ENCODE assay signal across 12 cellular contexts in the genomic region with DNA sequence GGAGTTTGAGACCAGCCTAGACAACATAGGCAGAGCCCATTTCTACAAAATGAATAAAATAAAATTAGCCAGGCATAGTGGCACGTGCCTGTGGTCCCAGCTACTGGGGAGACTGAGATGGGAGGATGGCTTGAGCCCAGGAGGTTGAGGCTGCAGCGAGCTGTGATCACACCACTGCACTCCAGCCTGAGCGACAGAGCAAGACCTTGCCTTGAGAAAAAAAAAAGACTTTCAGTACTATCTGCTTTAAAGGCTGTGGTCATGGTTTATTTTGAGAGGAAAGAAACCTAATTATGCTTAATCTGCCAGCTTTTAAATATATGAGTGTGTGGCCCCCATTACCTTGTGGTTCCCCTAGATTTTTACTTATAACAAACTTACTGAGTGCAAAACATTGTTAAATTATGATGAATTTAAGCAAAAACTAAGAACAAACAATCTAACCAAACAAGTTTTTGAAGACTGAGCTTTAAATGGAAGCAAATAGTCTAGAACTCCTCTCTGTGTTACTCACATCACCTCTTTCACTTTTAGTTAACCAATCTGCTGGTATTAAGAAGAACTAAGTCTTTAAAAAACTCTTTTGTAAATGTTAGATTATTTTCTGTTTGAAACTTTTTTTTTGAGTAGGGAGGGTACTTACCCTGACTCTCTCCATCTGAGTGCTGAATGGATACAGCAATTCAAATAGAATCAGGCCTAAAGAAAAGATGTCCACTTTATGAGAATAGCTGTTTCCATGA.
A peak's percentile ranks its signal among the peaks of the same experiment; 100 is the strongest.
DNase-seq lines count a peak whose midpoint lies in the region; ATAC-seq and TF ChIP-seq lines count a peak whose summit lies in the region.
"Had no signal": no experiment of that assay in that cellular context is flagged by ENCODE, and none has a peak within 500 bp of the region (broad histone marks: within the 10 kb centered on the region; RNA-seq: fewer than 3 reads in every experiment).

No MANE protein-coding gene starts in this region.

- no peaks in the 10 kb centered on the region for H3K9me3 Mint-ChIP-seq in activated T-cell treated with anti-CD3 and anti-CD28 coated beads, Interleukin-2, amount 50 U/mL, for 72 hours

- no TSS peak for BruUV-seq in A673 (replicated peaks; lab: Mats Ljungman, UMichigan)

- H3K4me1 Mint-ChIP-seq in activated T-cell treated with anti-CD3 and anti-CD28 coated beads, Interleukin-2, amount 50 U/mL, for 72 hours (ENCODE audit: low read depth): peaks cover 5% of the 10 kb centered on the region

- no peaks in the 10 kb centered on the region for H3K4me1 ChIP-seq in osteoblast (ENCODE audit: insufficient read depth, low read length)
- no peaks in the 10 kb centered on the region for H3K4me1 ChIP-seq in A673 (ENCODE audit: insufficient read depth, low read length, poor library complexity, severe bottlenecking)
- H3K4me1 ChIP-seq: A549 had no signal

- H3K4me2 ChIP-seq in osteoblast (ENCODE audit: insufficient read depth, low read length): no peak overlapping the region
- H3K4me2 ChIP-seq: A549, SK-N-SH had no signal

- H3K4me3 Mint-ChIP-seq in activated T-cell treated with anti-CD3 and anti-CD28 coated beads, Interleukin-2, amount 50 U/mL, for 72 hours: no peak overlapping the region

- ATAC-seq in activated T-cell treated with anti-CD3 and anti-CD28 coated beads, Interleukin-2, amount 50 U/mL, for 72 hours (replicated peaks in 1 of 2): peak in 1 of 2 donors; percentile 38
- ATAC-seq in GM21825 (IDR thresholded peaks at IDR 0.05; ENCODE audit: unreplicated experiment): peak; percentile 61
- ATAC-seq in HG03280 (IDR thresholded peaks at IDR 0.05; ENCODE audit: unreplicated experiment): peak; percentile 63
- ATAC-seq: A549 had no signal

- H4K20me1 ChIP-seq in osteoblast (ENCODE audit: insufficient read depth, low read length): no peaks in the 10 kb centered on the region

- H3K9me3 ChIP-seq in osteoblast (ENCODE audit: low read depth, low read length): no peaks in the 10 kb centered on the region
- no peaks in the 10 kb centered on the region for H3K9me3 ChIP-seq in A673 (ENCODE audit: low read depth, low read length, poor library complexity, severe bottlenecking)
- H3K9me3 ChIP-seq: A549, SK-N-SH had no signal

- CTCF ChIA-PET in A673 (lab: Charles Lee): no interaction called here

- DNase-seq in activated T-cell treated with anti-CD3 and anti-CD28 coated beads, Interleukin-2, amount 50 U/mL, for 72 hours: no peak
- DNase-seq in activated T-cell treated with anti-CD3 and anti-CD28 coated beads, Interleukin-2, amount 50 U/mL, for 1 hour: no peak
- no peak for DNase-seq in osteoblast (ENCODE audit: insufficient read length, low spot score, missing footprints)
- DNase-seq in NCI-H69 (lab: John Stamatoyannopoulos, UW): no peak
- no peak for DNase-seq in NCI-H2196 (lab: John Stamatoyannopoulos, UW; ENCODE audit: unreplicated experiment)
- DNase-seq in A673 (ENCODE audit: low spot score): no peak
- DNase-seq: H7, NCI-H526 treated with DMSO at 0.1 percent for 48 hours, SK-N-SH had no signal

- H3K27me3 Mint-ChIP-seq in activated T-cell treated with anti-CD3 and anti-CD28 coated beads, Interleukin-2, amount 50 U/mL, for 72 hours (ENCODE audit: low read depth): no peaks in the 10 kb centered on the region

- POLR2A ChIA-PET in A673 (lab: Charles Lee; ENCODE audit: low non-redundant PET): no interaction called here

- H3K4me3 ChIP-seq in osteoblast (ENCODE audit: insufficient read depth, low read length) (no peak overlapping the region), A673 (ENCODE audit: low read depth, low read length, poor library complexity, severe bottlenecking) (no peak overlapping the region)
- H3K4me3 ChIP-seq: A549 had no signal

- H3K27ac ChIP-seq in osteoblast (ENCODE audit: low read depth, low read length): no peak overlapping the region
- no peak overlapping the region for H3K27ac ChIP-seq in A673 (ENCODE audit: low read depth, low read length, poor library complexity, severe bottlenecking)
- H3K27ac ChIP-seq: A549 had no signal

- no peak for TF ChIP-seq CTCF in osteoblast (IDR thresholded peaks at IDR 0.05; ENCODE audit: extremely low read depth, low read depth, low read length)
- no peak for TF ChIP-seq CTCF in A673 (conservative IDR thresholded peaks at IDR 0.05; ENCODE audit: low read depth, low read length)

- H2AFZ ChIP-seq in osteoblast (ENCODE audit: low read length): no peak overlapping the region

- intact Hi-C loops in A673 (cut with micrococcal nuclease; ENCODE audit: unreplicated experiment): no loop called here

- H3K27ac Mint-ChIP-seq in activated T-cell treated with anti-CD3 and anti-CD28 coated beads, Interleukin-2, amount 50 U/mL, for 72 hours: peak overlapping the region; percentile 72

- peaks cover 0 to 6% of the 10 kb centered on the region in 2 donors for H3K36me3 Mint-ChIP-seq in activated T-cell treated with anti-CD3 and anti-CD28 coated beads, Interleukin-2, amount 50 U/mL, for 72 hours (ENCODE audit: insufficient read depth in 2 of 2)

- H3K79me2 ChIP-seq in osteoblast (ENCODE audit: insufficient read depth, low read length): no peaks in the 10 kb centered on the region

- H3K27me3 ChIP-seq in osteoblast (ENCODE audit: insufficient read depth, low read length): no peaks in the 10 kb centered on the region
- H3K27me3 ChIP-seq in A673 (replicated peaks; ENCODE audit: insufficient read depth, low read depth, low read length, poor library complexity): no peaks in the 10 kb centered on the region

- H3K36me3 ChIP-seq in osteoblast (ENCODE audit: insufficient read depth, low read length) (peaks cover 26% of the 10 kb centered on the region), A673 (ENCODE audit: insufficient read depth, low read length, poor library complexity, severe bottlenecking) (no peaks in the 10 kb centered on the region)
